ENCODE assay signal across 17 cellular contexts in genomic region chr16:27430512-27430911, GRCh38. TPM values are rescaled to one million over a fixed set of nuclear protein-coding genes. Genes with fewer than 3 reads are reported as not detected.
DNase-seq lines count a peak whose midpoint lies in the region; ATAC-seq and FAIRE-seq lines count a peak whose summit lies in the region.
"Had no signal": no experiment of that assay in that cellular context is flagged by ENCODE, and none has a peak within 500 bp of the region (broad histone marks: within the 10 kb centered on the region; RNA-seq: fewer than 3 reads in every experiment).

No MANE protein-coding gene starts in this region.

- H3K9me2 ChIP-seq in Karpas-422 (replicated peaks; ENCODE audit: insufficient read depth, low read length), result no peaks in the 10 kb centered on the region
- H3K9me2 ChIP-seq: SK-N-SH had no signal

- no peak overlapping the region for H3K4me2 ChIP-seq in Karpas-422 (ENCODE audit: low read depth, low read length, poor library complexity, severe bottlenecking)
- H3K4me2 ChIP-seq: SK-N-SH had no signal

- H3K27ac Mint-ChIP-seq in activated CD4-positive, alpha-beta T cell treated with anti-CD3 and anti-CD28 coated beads for 36 hours, result peak overlapping the region; percentile 61
- peak overlapping the region in 5 of 6 donors; percentile 90 to 96 (median 94) for H3K27ac Mint-ChIP-seq in naive B cell
- H3K27ac Mint-ChIP-seq: CD8-positive, alpha-beta T cell had no signal

- no peak overlapping the region for H3K27ac ChIP-seq in Karpas-422 (ENCODE audit: low read length)
- H3K27ac ChIP-seq: body of pancreas, dorsolateral prefrontal cortex, parathyroid adenoma had no signal

- H4K20me1 ChIP-seq in Karpas-422 (ENCODE audit: insufficient read depth, low read depth, low read length), result no peaks in the 10 kb centered on the region

- no peaks in the 10 kb centered on the region for H3K36me3 ChIP-seq in Karpas-422 (ENCODE audit: insufficient read depth, low read length)

- no peak overlapping the region for H3K9ac ChIP-seq in Karpas-422 (ENCODE audit: low read length)
- H3K9ac ChIP-seq: parathyroid adenoma, SK-N-SH had no signal

- H3K4me1 ChIP-seq in Karpas-422 (ENCODE audit: low read length), result peaks cover 8% of the 10 kb centered on the region
- H3K4me1 ChIP-seq: body of pancreas, parathyroid adenoma had no signal

- ATAC-seq in activated CD4-positive, alpha-beta T cell treated with anti-CD3 and anti-CD28 coated beads for 36 hours, result no peak
- ATAC-seq in naive B cell (ENCODE audit: low read depth in 2 of 2), result no peak
- ATAC-seq in HG02623 (IDR thresholded peaks at IDR 0.05; ENCODE audit: unreplicated experiment), result no peak
- ATAC-seq: body of pancreas; CD8-positive, alpha-beta T cell had no signal

- no peaks in the 10 kb centered on the region for H3K27me3 Mint-ChIP-seq in activated CD4-positive, alpha-beta T cell treated with anti-CD3 and anti-CD28 coated beads for 36 hours
- H3K27me3 Mint-ChIP-seq in naive B cell, result no peaks in the 10 kb centered on the region

- intact Hi-C loops in activated CD4-positive, alpha-beta T cell treated with anti-CD3 and anti-CD28 coated beads for 36 hours (cut with DNase I, micrococcal nuclease), result loop anchor here in 1 of 2 experiments (2.0 kb wide), 1 partner anchor 16 kb away; no protein-coding TSS in a partner anchor

- FAIRE-seq in GM19239 (lab: Jason Lieb, UNC), result peak; percentile 18

- no peak overlapping the region for H3K4me3 Mint-ChIP-seq in activated CD4-positive, alpha-beta T cell treated with anti-CD3 and anti-CD28 coated beads for 36 hours
- peak overlapping the region in 7 of 8 donors; percentile 10 to 73 (median 41) for H3K4me3 Mint-ChIP-seq in naive B cell
- H3K4me3 Mint-ChIP-seq: CD8-positive, alpha-beta T cell had no signal

- H3K79me2 ChIP-seq in Karpas-422 (ENCODE audit: low read length), result no peaks in the 10 kb centered on the region
- H3K79me2 ChIP-seq: parathyroid adenoma had no signal

- no peak overlapping the region for H2AFZ ChIP-seq in Karpas-422 (ENCODE audit: low read length)
- H2AFZ ChIP-seq: parathyroid adenoma had no signal

- H3K27me3 ChIP-seq in Karpas-422 (ENCODE audit: low read length), result no peaks in the 10 kb centered on the region
- H3K27me3 ChIP-seq: body of pancreas had no signal

- POLR2A ChIA-PET in activated CD4-positive, alpha-beta T cell treated with anti-CD3 and anti-CD28 coated beads for 36 hours (lab: Charles Lee), result interaction anchor here (1.0 kb wide), 1 partner anchor 23 kb away, joined by 4 read pairs; no protein-coding TSS in a partner anchor

- no peaks in the 10 kb centered on the region for H3K9me3 Mint-ChIP-seq in activated CD4-positive, alpha-beta T cell treated with anti-CD3 and anti-CD28 coated beads for 36 hours (ENCODE audit: low read depth)
- no peaks in the 10 kb centered on the region for H3K9me3 Mint-ChIP-seq in naive B cell
- H3K9me3 Mint-ChIP-seq: CD8-positive, alpha-beta T cell had no signal

- no peak for DNase-seq in activated CD4-positive, alpha-beta T cell treated with anti-CD3 and anti-CD28 coated beads for 36 hours
- DNase-seq in activated CD4-positive, alpha-beta T cell treated with anti-CD3 and anti-CD28 coated beads, Interleukin-2, amount 50 U/mL, for 1 hour, result no peak
- DNase-seq in GM19239 (ENCODE audit: insufficient read length, low spot score), result no peak
- DNase-seq in activated CD8-positive, alpha-beta memory T cell treated with anti-CD3 and anti-CD28 coated beads, Interleukin-2, amount 50 U/mL, for 48 hours, result peak; percentile 50
- DNase-seq in naive B cell, result no peak
- no peak for DNase-seq in SK-N-DZ (ENCODE audit: low spot score)
- no peak for DNase-seq in Karpas-422
- DNase-seq: body of pancreas, kidney glomerular epithelial cell, NCI-H187, NCI-H510A treated with DMSO at 0.1 percent for 48 hours, SK-N-SH had no signal

- CTCF ChIA-PET in activated CD4-positive, alpha-beta T cell treated with anti-CD3 and anti-CD28 coated beads for 36 hours (lab: Charles Lee), result no interaction called here

- H3K4me3 ChIP-seq in Karpas-422 (ENCODE audit: low read length), result no peak overlapping the region
- H3K4me3 ChIP-seq: body of pancreas, dorsolateral prefrontal cortex had no signal

- H3K4me1 Mint-ChIP-seq in activated CD4-positive, alpha-beta T cell treated with anti-CD3 and anti-CD28 coated beads for 36 hours, result peaks cover 67% of the 10 kb centered on the region
- peaks cover 56 to 90% (median 78%) of the 10 kb centered on the region in 3 donors for H3K4me1 Mint-ChIP-seq in naive B cell

- H3K36me3 Mint-ChIP-seq in activated CD4-positive, alpha-beta T cell treated with anti-CD3 and anti-CD28 coated beads for 36 hours (ENCODE audit: low read depth), result peaks cover 85% of the 10 kb centered on the region
- peaks cover 8 to 14% of the 10 kb centered on the region in 2 donors for H3K36me3 Mint-ChIP-seq in naive B cell

- no peaks in the 10 kb centered on the region for H3K9me3 ChIP-seq in Karpas-422 (ENCODE audit: low read length)
- H3K9me3 ChIP-seq: body of pancreas, SK-N-SH had no signal

RNA-seq across cellular contexts. Expression of gene IL21R, which starts 28.5 kb away (rescaled TPM):
- 10 to 100 TPM; 61.8 to 73.5 TPM for total RNA-seq in activated CD4-positive, alpha-beta T cell treated with anti-CD3 and anti-CD28 coated beads for 36 hours
- polyA plus RNA-seq in naive B cell (ENCODE audit: low read depth in 6 of 6), result 100 to 1,000 TPM in 1 of 6 donors, 10 to 100 TPM in 5; 47.9 to 118 (median 74.5) TPM
- polyA plus RNA-seq in SK-N-DZ (2014; cell fraction: cytosol; rRNA removed), result 1.5 and 1.6 TPM in 2 replicates
- 0.69 and 0.82 TPM in 2 replicates for polyA plus RNA-seq in SK-N-DZ (2014; cell fraction: nucleus; rRNA removed)
- total RNA-seq in Karpas-422 (2014; rRNA removed; shearing (Covaris generic); ENCODE audit: low replicate concordance), result 1.9 and 2.2 TPM in 2 replicates
- total RNA-seq: HT-29 had no signal

Comparison
In these comparisons a context has a peak if more than half of its experiments do, and no peak if none do; other contexts are left out.
1. RNA of gene IL21R, which starts 28.5 kb away (total RNA-seq): 61.8 to 73.5 TPM in activated CD4-positive, alpha-beta T cell treated with anti-CD3 and anti-CD28 coated beads for 36 hours; 1.9 to 2.2 TPM in Karpas-422; every median in the first group is over 10 times any median in the second.